26 cellular contexts compared by ENCODE assay signal in the genomic region with DNA sequence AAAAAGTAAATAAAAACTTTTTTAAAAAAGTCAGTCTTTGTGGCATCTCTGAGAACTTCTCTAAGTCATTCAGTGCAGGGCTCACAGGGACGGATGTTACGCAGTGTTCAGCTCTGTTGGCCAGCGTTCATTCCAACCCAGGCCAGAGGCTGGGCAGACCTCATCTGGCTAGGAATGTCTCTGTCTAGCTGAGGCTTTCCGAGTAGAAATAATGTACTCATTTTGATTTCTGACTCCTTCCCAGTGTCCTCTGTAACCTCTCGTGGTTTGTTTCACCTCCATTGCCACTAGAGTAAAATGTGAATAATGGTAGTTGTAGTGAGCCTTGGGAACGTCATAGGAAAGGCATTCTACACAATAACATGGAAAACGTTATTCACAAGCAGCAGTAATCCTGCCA.
DNase-seq lines count a peak whose midpoint lies in the region; TF ChIP-seq lines count a peak whose summit lies in the region.
"Had no signal": no experiment of that assay in that cellular context is flagged by ENCODE, and none has a peak within 500 bp of the region (broad histone marks: within the 10 kb centered on the region; RNA-seq: fewer than 3 reads in every experiment).

No MANE protein-coding gene starts in this region.

- no peak overlapping the region for H3K4me2 ChIP-seq in mesenchymal stem cell (ENCODE audit: low read length, poor library complexity, severe bottlenecking)
- H3K4me2 ChIP-seq: GM23338 had no signal

- H3K9me3 Mint-ChIP-seq in progenitor cell of endocrine pancreas (ENCODE audit: low read depth): no peaks in the 10 kb centered on the region
- no peaks in the 10 kb centered on the region for H3K9me3 Mint-ChIP-seq in HFFc6
- H3K9me3 Mint-ChIP-seq in activated T-cell treated with anti-CD3 and anti-CD28 coated beads, Interleukin-2, amount 50 U/mL, for 24 hours: no peaks in the 10 kb centered on the region
- H3K9me3 Mint-ChIP-seq: activated CD4-positive, alpha-beta memory T cell treated with anti-CD3 and anti-CD28 coated beads for 36 hours; activated naive CD8-positive, alpha-beta T cell treated with anti-CD3 and anti-CD28 coated beads, Interleukin-2, amount 50 U/mL, for 24 hours; GM23338; stimulated activated memory B cell treated with anti-CD40 and anti-IgM and Interleukin-4, amounts not matched to agents 10 μg/mL and 1 μg/mL and 100 μg/mL, for 72 hours had no signal

- H3K23ac ChIP-seq in mesenchymal stem cell (ENCODE audit: low read length in 2 of 2): no peak overlapping the region

- no peak overlapping the region for H2AK5ac ChIP-seq in mesenchymal stem cell (ENCODE audit: low read length, severe bottlenecking)

- no peak for TF ChIP-seq CTCF in cardiac muscle cell (IDR thresholded peaks at IDR 0.05; ENCODE audit: low read depth, low read length)
- TF ChIP-seq CTCF in right atrium auricular region (IDR thresholded peaks at IDR 0.05): no peak
- no peak for TF ChIP-seq CTCF in brain microvascular endothelial cell (IDR thresholded peaks at IDR 0.05; ENCODE audit: low read depth, low read length, missing control alignments)
- no peak for TF ChIP-seq CTCF in progenitor cell of endocrine pancreas (IDR thresholded peaks at IDR 0.05; ENCODE audit: unreplicated experiment)
- no peak for TF ChIP-seq CTCF in HFFc6 (IDR thresholded peaks at IDR 0.05)

- peaks cover 28% of the 10 kb centered on the region for H3K4me1 Mint-ChIP-seq in progenitor cell of endocrine pancreas (ENCODE audit: low read depth)
- peaks cover 5% of the 10 kb centered on the region for H3K4me1 Mint-ChIP-seq in HFFc6 (ENCODE audit: low read depth)
- peaks cover 19% of the 10 kb centered on the region for H3K4me1 Mint-ChIP-seq in activated T-cell treated with anti-CD3 and anti-CD28 coated beads, Interleukin-2, amount 50 U/mL, for 24 hours (ENCODE audit: low read depth)
- H3K4me1 Mint-ChIP-seq: CD14-positive monocyte had no signal

- 85% methylated on average over 5 of the region's 7 CpGs for WGBS in mesenchymal stem cell

- peaks cover 33% of the 10 kb centered on the region for H3K4me1 ChIP-seq in cardiac muscle cell (ENCODE audit: low read depth)
- H3K4me1 ChIP-seq in right atrium auricular region: peaks cover 0 to 31% of the 10 kb centered on the region in 2 donors
- peaks cover 5% of the 10 kb centered on the region for H3K4me1 ChIP-seq in mesenchymal stem cell (ENCODE audit: control insufficient read depth, insufficient read depth, low read depth, low read length)

- H2BK120ac ChIP-seq in mesenchymal stem cell (ENCODE audit: low read depth, low read length): no peak overlapping the region

- no peak overlapping the region for H2BK5ac ChIP-seq in mesenchymal stem cell (ENCODE audit: low read depth, low read length, poor library complexity, severe bottlenecking)

- H3K9me3 ChIP-seq in cardiac muscle cell (ENCODE audit: low read depth) (no peaks in the 10 kb centered on the region), right atrium auricular region (no peaks in the 10 kb centered on the region), mesenchymal stem cell (ENCODE audit: control insufficient read depth, low read length) (no peaks in the 10 kb centered on the region)
- H3K9me3 ChIP-seq: breast epithelium had no signal

- peaks cover 20% of the 10 kb centered on the region for H3K79me1 ChIP-seq in mesenchymal stem cell (replicated peaks; ENCODE audit: low read length, poor library complexity, severe bottlenecking)

- no peak overlapping the region for H3K4me3 Mint-ChIP-seq in progenitor cell of endocrine pancreas (ENCODE audit: low read depth)
- no peak overlapping the region for H3K4me3 Mint-ChIP-seq in HFFc6
- H3K4me3 Mint-ChIP-seq in activated T-cell treated with anti-CD3 and anti-CD28 coated beads, Interleukin-2, amount 50 U/mL, for 24 hours: no peak overlapping the region
- H3K4me3 Mint-ChIP-seq: activated CD4-positive, alpha-beta memory T cell treated with anti-CD3 and anti-CD28 coated beads for 36 hours; activated naive CD8-positive, alpha-beta T cell treated with anti-CD3 and anti-CD28 coated beads, Interleukin-2, amount 50 U/mL, for 24 hours; CD14-positive monocyte; GM23338; naive thymus-derived CD4-positive, alpha-beta T cell; stimulated activated memory B cell treated with anti-CD40 and anti-IgM and Interleukin-4, amounts not matched to agents 10 μg/mL and 1 μg/mL and 100 μg/mL, for 72 hours; T-helper 17 cell had no signal

- no peak overlapping the region for H4K91ac ChIP-seq in mesenchymal stem cell (ENCODE audit: low read length)

- H3K36me3 ChIP-seq in cardiac muscle cell (peaks cover 30% of the 10 kb centered on the region), right atrium auricular region (peaks cover 45% of the 10 kb centered on the region), brain microvascular endothelial cell (replicated peaks) (peaks cover 21% of the 10 kb centered on the region), mesenchymal stem cell (ENCODE audit: control insufficient read depth in 1 of 2, insufficient read depth in 2 of 2, low read depth in 1 of 2, low read length in 2 of 2) (peaks cover 40 to 86% of the 10 kb centered on the region in 2 experiments)
- H3K36me3 ChIP-seq: breast epithelium had no signal

- in situ Hi-C loops in brain microvascular endothelial cell (cut with HindIII; ENCODE audit: low pct_ligation_motif_present, low sequenced_read_pairs): no loop called here

- no peak overlapping the region for H3K14ac ChIP-seq in mesenchymal stem cell (ENCODE audit: low read length in 2 of 2)

- H3K27me3 ChIP-seq in cardiac muscle cell (no peaks in the 10 kb centered on the region), right atrium auricular region (no peaks in the 10 kb centered on the region), brain microvascular endothelial cell (replicated peaks) (no peaks in the 10 kb centered on the region), mesenchymal stem cell (ENCODE audit: control insufficient read depth in 1 of 2, insufficient read depth in 1 of 2, low read length in 2 of 2) (no peaks in the 10 kb centered on the region)
- H3K27me3 ChIP-seq: breast epithelium had no signal

- no peak overlapping the region for H3K9ac ChIP-seq in mesenchymal stem cell (ENCODE audit: low read length)

- H3K27me3 Mint-ChIP-seq in progenitor cell of endocrine pancreas (no peaks in the 10 kb centered on the region), HFFc6 (ENCODE audit: insufficient read depth) (no peaks in the 10 kb centered on the region; the same call in 1 of the 2 replicates)
- no peaks in the 10 kb centered on the region for H3K27me3 Mint-ChIP-seq in activated T-cell treated with anti-CD3 and anti-CD28 coated beads, Interleukin-2, amount 50 U/mL, for 24 hours
- H3K27me3 Mint-ChIP-seq: activated CD4-positive, alpha-beta memory T cell treated with anti-CD3 and anti-CD28 coated beads for 36 hours; activated naive CD8-positive, alpha-beta T cell treated with anti-CD3 and anti-CD28 coated beads, Interleukin-2, amount 50 U/mL, for 24 hours; naive thymus-derived CD4-positive, alpha-beta T cell; stimulated activated memory B cell treated with anti-CD40 and anti-IgM and Interleukin-4, amounts not matched to agents 10 μg/mL and 1 μg/mL and 100 μg/mL, for 72 hours; T-helper 17 cell had no signal

- H3K4me3 ChIP-seq in cardiac muscle cell: no peak overlapping the region
- no peak overlapping the region for H3K4me3 ChIP-seq in right atrium auricular region
- H3K4me3 ChIP-seq in brain microvascular endothelial cell (ENCODE audit: low read depth, low read length): no peak overlapping the region
- no peak overlapping the region for H3K4me3 ChIP-seq in mesenchymal stem cell (ENCODE audit: insufficient read depth in 1 of 2, low read depth in 1 of 2, low read length in 2 of 2)
- H3K4me3 ChIP-seq: breast epithelium, GM23338 had no signal

- no peak overlapping the region for H3K18ac ChIP-seq in mesenchymal stem cell (ENCODE audit: low read depth in 1 of 2, low read length in 2 of 2)

- H3K36me3 Mint-ChIP-seq in progenitor cell of endocrine pancreas (ENCODE audit: insufficient read depth) (peaks cover 31% of the 10 kb centered on the region), HFFc6 (ENCODE audit: low read depth) (peaks cover 18% of the 10 kb centered on the region)
- H3K36me3 Mint-ChIP-seq in activated T-cell treated with anti-CD3 and anti-CD28 coated beads, Interleukin-2, amount 50 U/mL, for 24 hours (ENCODE audit: low read depth): peaks cover 94% of the 10 kb centered on the region

- H3K27ac ChIP-seq in cardiac muscle cell (peak overlapping the region; percentile 82), right atrium auricular region (peak overlapping the region in 1 of 2 donors; percentile 48), brain microvascular endothelial cell (no peak overlapping the region), mesenchymal stem cell (ENCODE audit: low read length, poor library complexity, severe bottlenecking) (no peak overlapping the region)
- H3K27ac ChIP-seq: breast epithelium had no signal

- H2AFZ ChIP-seq in mesenchymal stem cell (ENCODE audit: low read depth, low read length): no peak overlapping the region
- H2AFZ ChIP-seq: GM23338 had no signal

- no peak overlapping the region for H3K4ac ChIP-seq in mesenchymal stem cell (ENCODE audit: low read depth in 1 of 2, low read length in 2 of 2)

- H3K27ac Mint-ChIP-seq in progenitor cell of endocrine pancreas (no peak overlapping the region), HFFc6 (no peak overlapping the region)
- H3K27ac Mint-ChIP-seq in activated T-cell treated with anti-CD3 and anti-CD28 coated beads, Interleukin-2, amount 50 U/mL, for 24 hours: no peak overlapping the region
- H3K27ac Mint-ChIP-seq: activated CD4-positive, alpha-beta memory T cell treated with anti-CD3 and anti-CD28 coated beads for 36 hours; activated naive CD8-positive, alpha-beta T cell treated with anti-CD3 and anti-CD28 coated beads, Interleukin-2, amount 50 U/mL, for 24 hours; CD14-positive monocyte; GM23338; naive thymus-derived CD4-positive, alpha-beta T cell; stimulated activated memory B cell treated with anti-CD40 and anti-IgM and Interleukin-4, amounts not matched to agents 10 μg/mL and 1 μg/mL and 100 μg/mL, for 72 hours; T-helper 17 cell had no signal

- H4K8ac ChIP-seq in mesenchymal stem cell (ENCODE audit: low read length): no peak overlapping the region

- DNase-seq in cardiac muscle cell (ENCODE audit: low read depth in 1 of 2, low spot score in 1 of 2): no peak
- no peak for DNase-seq in right atrium auricular region (ENCODE audit: low spot score)
- peak; percentile 57 for DNase-seq in brain microvascular endothelial cell
- peak; percentile 40 for DNase-seq in mesenchymal stem cell
- no peak for DNase-seq in DMS 273 (lab: John Stamatoyannopoulos, UW; ENCODE audit: unreplicated experiment)
- DNase-seq in progenitor cell of endocrine pancreas (ENCODE audit: low spot score, unreplicated experiment): no peak
- no peak for DNase-seq in HFFc6
- DNase-seq in activated T-cell treated with anti-CD3 and anti-CD28 coated beads, Interleukin-2, amount 50 U/mL, for 24 hours: no peak
- DNase-seq: 8988T; activated CD4-positive, alpha-beta memory T cell treated with anti-CD3 and anti-CD28 coated beads for 36 hours; activated CD4-positive, CD25-positive, alpha-beta regulatory T cell treated with anti-CD3 and anti-CD28 coated beads, Interleukin-2, amount 50 U/mL, for 72 hours; activated naive CD4-positive, alpha-beta T cell; activated naive CD8-positive, alpha-beta T cell treated with anti-CD3 and anti-CD28 coated beads, Interleukin-2, amount 50 U/mL, for 24 hours; KG1; naive thymus-derived CD4-positive, alpha-beta T cell; NCI-H2081 treated with DMSO at 0.1 percent for 48 hours; NCI-H2227 treated with DMSO at 0.1 percent for 48 hours; NCI-H526; occipital lobe; SHP77; T-helper 17 cell; trophoblast cell had no signal

- no peak overlapping the region for H2BK12ac ChIP-seq in mesenchymal stem cell (ENCODE audit: low read length in 2 of 2)

- no peak overlapping the region for H2BK15ac ChIP-seq in mesenchymal stem cell (ENCODE audit: low read depth, poor library complexity, severe bottlenecking)

Comparison
In these comparisons a context has a peak if more than half of its experiments do, and no peak if none do; other contexts are left out.
1. DNase-seq: peak in brain microvascular endothelial cell (single experiment) and mesenchymal stem cell (single experiment); none in cardiac muscle cell (0 of 2), right atrium auricular region (single experiment), DMS 273 (single experiment), progenitor cell of endocrine pancreas (single experiment), HFFc6 (single experiment) and activated T-cell treated with anti-CD3 and anti-CD28 coated beads, Interleukin-2, amount 50 U/mL, for 24 hours (single experiment).